Comparison of ENCODE assay signal across 8 cellular contexts in genomic region chr5:157857821-157858526, GRCh38. TPM values are rescaled to one million over a fixed set of nuclear protein-coding genes. Genes with fewer than 3 reads are reported as not detected.
A peak's percentile ranks its signal among the peaks of the same experiment; 100 is the strongest.
DNase-seq lines count a peak whose midpoint lies in the region; ATAC-seq and TF ChIP-seq lines count a peak whose summit lies in the region.

No MANE protein-coding gene starts in this region.

- peaks cover 25% of the 10 kb centered on the region; the same call in 1 of the 2 replicates for H4K20me1 ChIP-seq in OCI-LY7 (ENCODE audit: insufficient read depth, low read length)

- peak overlapping the region; percentile 85 for H3K4me2 ChIP-seq in OCI-LY7 (ENCODE audit: low read length)

- CTCF ChIA-PET in OCI-LY7 (lab: Charles Lee; ENCODE audit: unreplicated experiment): interaction anchor here (1.2 kb wide), 1 partner anchor 14 kb away, joined by 4 read pairs; no protein-coding TSS in a partner anchor

- no peaks in the 10 kb centered on the region for H3K27me3 Mint-ChIP-seq in type B pancreatic cell

- intact Hi-C loops in OCI-LY7 (cut with micrococcal nuclease; ENCODE audit: unreplicated experiment): no loop called here
- intact Hi-C loops in lower lobe of right lung (cut with DNase I): loop anchor here (10.0 kb wide), 1 partner anchor 57 kb away; no protein-coding TSS in a partner anchor

- peak; percentile 57 for DNase-seq in DMS53 (lab: John Stamatoyannopoulos, UW)
- DNase-seq in DMS53 treated with DMSO at 0.1 percent for 48 hours (lab: John Stamatoyannopoulos, UW; ENCODE audit: unreplicated experiment): no peak
- DNase-seq in OCI-LY7 (ENCODE audit: low spot score): peak; percentile 57
- peak; percentile 7 for DNase-seq in cerebellar cortex (ENCODE audit: low spot score)
- no peak for DNase-seq in lower lobe of right lung
- DNase-seq in type B pancreatic cell (ENCODE audit: extremely low spot score, unreplicated experiment): no peak
- no peak for DNase-seq in iPS-NIHi11 (ENCODE audit: low spot score)
- DNase-seq in putamen (ENCODE audit: low spot score): no peak

- peak; percentile 76 to 82 for ATAC-seq in lower lobe of right lung

- peak overlapping the region; percentile 96 for H3K4me3 ChIP-seq in OCI-LY7 (ENCODE audit: low read depth, low read length, poor library complexity, severe bottlenecking)
- H3K4me3 ChIP-seq in lower lobe of right lung: peak overlapping the region; percentile 84

- H3K27ac ChIP-seq in OCI-LY7 (ENCODE audit: low read depth, low read length, poor library complexity, severe bottlenecking): peak overlapping the region; percentile 67
- peak overlapping the region; percentile 92 for H3K27ac ChIP-seq in lower lobe of right lung

- H3K9me3 Mint-ChIP-seq in type B pancreatic cell: no peaks in the 10 kb centered on the region

- H3K4me1 Mint-ChIP-seq in type B pancreatic cell (ENCODE audit: unreplicated experiment): peaks cover 28% of the 10 kb centered on the region

- TF ChIP-seq CTCF in OCI-LY7 (conservative IDR thresholded peaks at IDR 0.05; ENCODE audit: low read length) (no peak), lower lobe of right lung (IDR thresholded peaks at IDR 0.05) (no peak), type B pancreatic cell (conservative IDR thresholded peaks at IDR 0.05) (no peak)

- H3K9me3 ChIP-seq in OCI-LY7 (ENCODE audit: low read length) (no peaks in the 10 kb centered on the region), lower lobe of right lung (no peaks in the 10 kb centered on the region)

- H3K9me2 ChIP-seq in OCI-LY7 (ENCODE audit: insufficient read depth, low read length): no peaks in the 10 kb centered on the region

- TSS peak; percentile 50 for BruUV-seq in OCI-LY7 (replicated peaks; lab: Mats Ljungman, UMichigan)

- no peak overlapping the region for H2AFZ ChIP-seq in OCI-LY7 (ENCODE audit: low read length)

- H3K36me3 ChIP-seq in OCI-LY7 (ENCODE audit: insufficient read depth, low read length) (peaks cover 45% of the 10 kb centered on the region), lower lobe of right lung (no peaks in the 10 kb centered on the region)

- no peaks in the 10 kb centered on the region for H3K27me3 ChIP-seq in lower lobe of right lung (ENCODE audit: low read depth)

- peaks cover 59% of the 10 kb centered on the region for H3K79me2 ChIP-seq in OCI-LY7 (ENCODE audit: insufficient read depth, low read depth, low read length)

- POLR2A ChIA-PET in OCI-LY7 (lab: Charles Lee): interaction anchor here (0.6 to 4.9 kb wide), 24 partner anchors 13 to 132 kb away, joined by 3 to 34 read pairs (median 4); no protein-coding TSS in a partner anchor

- H3K36me3 Mint-ChIP-seq in type B pancreatic cell: peaks cover 4% of the 10 kb centered on the region

- peaks cover 81% of the 10 kb centered on the region for H3K4me1 ChIP-seq in OCI-LY7 (ENCODE audit: insufficient read depth, low read length, poor library complexity, severe bottlenecking)
- H3K4me1 ChIP-seq in lower lobe of right lung: peaks cover 47% of the 10 kb centered on the region

- H3K27ac Mint-ChIP-seq in type B pancreatic cell: peak overlapping the region; percentile 91

- H3K4me3 Mint-ChIP-seq in type B pancreatic cell: peak overlapping the region; percentile 93

RNA-seq across cellular contexts. Expression of gene CLINT1, which starts 1.0 kb away (rescaled TPM):
- total RNA-seq in OCI-LY7 (2014; rRNA removed; shearing (Covaris generic)): 86.1 and 107 TPM in 2 replicates
- total RNA-seq in OCI-LY7 (2022): 120 and 135 TPM in 2 replicates
- 79.2 TPM for total RNA-seq in lower lobe of right lung
- 81.8 and 88.8 TPM in 2 replicates for total RNA-seq in type B pancreatic cell (ENCODE audit: low replicate concordance)

Comparison
In these comparisons a context has a peak if more than half of its experiments do, and no peak if none do; other contexts are left out.
1. DNase-seq: peak in DMS53 (single experiment), OCI-LY7 (single experiment) and cerebellar cortex (single experiment); none in DMS53 treated with DMSO at 0.1 percent for 48 hours (single experiment), lower lobe of right lung (single experiment), type B pancreatic cell (single experiment), iPS-NIHi11 (single experiment) and putamen (single experiment).